2 cellular contexts compared by ENCODE assay signal in the genomic region with DNA sequence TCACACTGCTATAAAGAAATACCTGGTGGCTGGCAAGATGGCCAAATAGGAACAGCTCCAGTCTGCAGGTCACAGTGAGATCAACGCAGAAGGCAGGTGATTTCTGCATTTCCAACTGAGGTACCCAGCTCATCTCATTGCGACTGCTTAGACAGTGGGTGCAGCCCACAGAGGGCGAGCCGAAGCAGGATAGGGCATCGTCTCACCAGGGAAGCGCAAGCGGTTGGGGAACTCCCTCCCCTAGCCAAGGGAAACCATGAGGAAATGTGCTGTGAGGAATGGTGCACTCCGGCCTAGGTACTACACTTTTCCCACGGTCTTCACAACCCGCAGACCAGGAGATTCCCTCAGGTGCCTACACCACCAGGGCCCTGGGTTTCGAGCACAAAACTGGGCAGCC. TPM values are rescaled to one million over a fixed set of nuclear protein-coding genes. Genes with fewer than 3 reads are reported as not detected.
"Had no signal": no experiment of that assay in that cellular context is flagged by ENCODE, and none has a peak within 500 bp of the region (broad histone marks: within the 10 kb centered on the region; RNA-seq: fewer than 3 reads in every experiment).

No MANE protein-coding gene starts in this region.

RNA-seq across cellular contexts. Expression of a gene that starts 20.5 kb away (rescaled TPM):
- total RNA-seq: right lobe of liver had no signal
- polyA plus RNA-seq: naive thymus-derived CD4-positive, alpha-beta T cell had no signal
